In the genomic region with DNA sequence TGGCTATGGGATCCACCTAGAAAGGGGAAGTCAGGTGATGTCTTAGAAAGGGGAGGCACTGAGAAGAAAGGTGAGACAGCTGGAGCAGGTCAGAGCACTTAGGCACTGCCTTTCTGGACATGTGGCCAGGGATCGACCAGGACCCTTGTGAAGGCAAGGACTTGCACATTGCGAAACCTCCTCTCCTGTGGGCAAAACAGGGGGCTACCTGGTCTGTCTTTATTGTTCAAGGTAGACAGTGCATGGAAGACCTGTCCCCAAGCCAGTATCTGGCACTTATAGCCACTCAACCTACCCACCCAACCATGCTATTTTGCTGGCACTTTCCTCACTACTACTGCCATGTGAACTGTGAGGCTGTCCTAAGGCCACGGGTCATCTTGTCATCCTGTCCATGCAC, we compare ENCODE assay signal across 15 cellular contexts.
"Had no signal": no experiment of that assay in that cellular context is flagged by ENCODE, and none has a peak within 500 bp of the region (broad histone marks: within the 10 kb centered on the region; RNA-seq: fewer than 3 reads in every experiment).

No MANE protein-coding gene starts in this region.

- ATAC-seq: activated naive CD4-positive, alpha-beta T cell treated with anti-CD3 and anti-CD28 coated beads, Interleukin-2, amount 50 U/mL, for 72 hours; esophagus mucosa; gastrocnemius medialis; heart left ventricle; left lung had no signal

- DNase-seq: activated B cell treated with CpG ODN at 0.5 μM for 24 hours; activated CD4-positive, alpha-beta memory T cell treated with anti-CD3 and anti-CD28 coated beads for 36 hours; activated CD4-positive, alpha-beta T cell treated with anti-CD3 and anti-CD28 coated beads for 4 hours; activated gamma-delta T cell treated with Interleukin-2 at 50 U/mL for 16 hours; activated T-cell treated with anti-CD3 and anti-CD28 coated beads for 4 hours; effector CD8-positive, alpha-beta T cell; gastrocnemius medialis; heart left ventricle; left lung; midbrain; retina; stimulated activated CD4-positive, alpha-beta T cell treated with anti-CD3 and anti-CD28 coated beads, Interleukin-2, amount 100 ng/mL, for 24 hours had no signal

- H3K36me3 ChIP-seq: gastrocnemius medialis, left lung, suprapubic skin had no signal

- H3K27me3 ChIP-seq: gastrocnemius medialis, heart left ventricle, left lung, suprapubic skin had no signal

- H3K4me3 ChIP-seq: gastrocnemius medialis, heart left ventricle, left lung, suprapubic skin had no signal

- H3K9me3 ChIP-seq: gastrocnemius medialis, heart left ventricle, left lung, suprapubic skin had no signal

- H3K27ac ChIP-seq: gastrocnemius medialis, heart left ventricle, left lung, suprapubic skin had no signal
